Comparison of ENCODE assay signal across 8 cellular contexts in the genomic region with DNA sequence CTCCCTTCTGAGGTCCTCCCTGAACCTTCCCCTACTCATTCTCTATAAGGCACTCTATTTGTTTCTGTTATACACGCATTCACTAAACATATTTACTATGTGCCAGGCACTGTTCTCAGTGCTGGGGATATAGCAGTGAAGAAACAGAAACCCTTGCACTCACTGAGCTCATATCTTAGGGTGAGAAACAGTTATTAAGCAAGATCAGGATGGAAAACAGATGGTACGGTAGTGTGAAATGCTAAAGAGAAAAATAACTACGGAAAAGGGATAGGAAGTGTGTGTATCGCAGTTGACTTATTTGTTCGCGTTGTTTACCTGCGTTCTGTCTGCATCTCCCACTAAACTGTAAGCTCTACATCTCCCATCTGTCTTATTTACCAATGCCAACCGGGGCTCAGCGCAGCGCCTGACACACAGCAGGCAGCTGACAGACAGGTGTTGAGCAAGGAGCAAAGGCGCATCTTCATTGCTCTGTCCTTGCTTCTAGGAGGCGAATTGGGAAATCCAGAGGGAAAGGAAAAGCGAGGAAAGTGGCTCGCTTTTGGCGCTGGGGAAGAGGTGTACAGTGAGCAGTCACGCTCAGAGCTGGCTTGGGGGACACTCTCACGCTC. TPM values are rescaled to one million over a fixed set of nuclear protein-coding genes. Genes with fewer than 3 reads are reported as not detected.
DNase-seq lines count a peak whose midpoint lies in the region; ATAC-seq and TF ChIP-seq lines count a peak whose summit lies in the region.

No MANE protein-coding gene starts in this region.

- peak overlapping the region; percentile 90 for H3K9ac ChIP-seq in mucosa of stomach (ENCODE audit: low read length)

- H3K27ac ChIP-seq in heart right ventricle (peak overlapping the region in 9 of 10 donors; percentile 44 to 90 (median 81)), coronary artery (peak overlapping the region; percentile 71 to 74)

- DNase-seq in heart right ventricle (no peak), cardiac septum (ENCODE audit: low spot score) (no peak), NCI-H526 treated with DMSO at 0.1 percent for 48 hours (lab: John Stamatoyannopoulos, UW) (peak; percentile 48), coronary artery (ENCODE audit: low spot score) (no peak), NCI-H2196 (lab: John Stamatoyannopoulos, UW; ENCODE audit: unreplicated experiment) (no peak), NCI-H1694 treated with DMSO at 0.1 percent for 48 hours (lab: John Stamatoyannopoulos, UW) (no peak)

- no peak for ATAC-seq in heart right ventricle
- ATAC-seq in HG03442 (IDR thresholded peaks at IDR 0.05; ENCODE audit: unreplicated experiment), result no peak

- peaks cover 6 to 32% (median 20%) of the 10 kb centered on the region in 9 donors for H3K4me1 ChIP-seq in heart right ventricle
- H3K4me1 ChIP-seq in mucosa of stomach (ENCODE audit: control insufficient read depth, insufficient read depth, low read length), result peaks cover 19% of the 10 kb centered on the region

- H3K9me3 ChIP-seq in heart right ventricle, result no peaks in the 10 kb centered on the region
- no peaks in the 10 kb centered on the region for H3K9me3 ChIP-seq in mucosa of stomach (ENCODE audit: control insufficient read depth, low read length)

- H3K27me3 ChIP-seq in heart right ventricle, result no peaks in the 10 kb centered on the region
- no peaks in the 10 kb centered on the region for H3K27me3 ChIP-seq in mucosa of stomach (ENCODE audit: control insufficient read depth, insufficient read depth, low read length)

- peak overlapping the region; percentile 68 to 100 (median 84) for H3K4me3 ChIP-seq in heart right ventricle
- peak overlapping the region; percentile 85 for H3K4me3 ChIP-seq in coronary artery
- peak overlapping the region; percentile 44 for H3K4me3 ChIP-seq in mucosa of stomach (ENCODE audit: low read length)

- TF ChIP-seq CTCF in heart right ventricle (IDR thresholded peaks at IDR 0.05) (no peak), coronary artery (IDR thresholded peaks at IDR 0.05) (no peak)

- intact Hi-C loops in heart right ventricle (cut with DNase I), result no loop called here
- intact Hi-C loops in cardiac septum (cut with DNase I), result no loop called here

- WGBS in heart right ventricle, 2 donors, result 18 to 22% methylated on average over 17 of the region's 17 CpGs

- H3K36me3 ChIP-seq in heart right ventricle, result peaks cover 0 to 38% (median 0%) of the 10 kb centered on the region in 9 donors
- H3K36me3 ChIP-seq in mucosa of stomach (ENCODE audit: control insufficient read depth, insufficient read depth, low read length), result no peaks in the 10 kb centered on the region

RNA-seq across cellular contexts. Expression of a gene that starts 0.6 kb away (rescaled TPM):
- total RNA-seq in heart right ventricle (1 to 10 TPM; 3.2 to 8.3 (median 5.8) TPM), cardiac septum (5.7 TPM)
- 1 to 10 TPM in 1 of 2 donors, under 1 TPM in 1; 0.99 to 2.5 TPM for polyA plus RNA-seq in heart right ventricle

RNA-seq across cellular contexts. Expression of a gene that starts 0.7 kb away (rescaled TPM):
- total RNA-seq in heart right ventricle (10 to 100 TPM; 82.2 to 97.4 (median 90.2) TPM), cardiac septum (71.7 TPM)
- polyA plus RNA-seq in heart right ventricle, result 10 to 100 TPM; 33.0 to 75.2 TPM

RNA-seq across cellular contexts. Expression of a gene that starts 46.5 kb away (rescaled TPM):
- total RNA-seq in heart right ventricle, result under 1 TPM in 1 of 10 donors, not detected in 9; 0.11 TPM
- under 1 TPM in 1 of 2 donors, not detected in 1; 0.03 TPM for polyA plus RNA-seq in heart right ventricle
- not detected for total RNA-seq in cardiac septum
